23 cellular contexts compared by ENCODE assay signal in genomic region chr7:93051660-93052059, GRCh38.
"Had no signal": no experiment of that assay in that cellular context is flagged by ENCODE, and none has a peak within 500 bp of the region (broad histone marks: within the 10 kb centered on the region; RNA-seq: fewer than 3 reads in every experiment).

No MANE protein-coding gene starts in this region.

- H3K4me3 Mint-ChIP-seq: mesothelial cell of epicardium; naive B cell; stimulated activated memory B cell treated with anti-CD40 and anti-IgM and Interleukin-4, amounts not matched to agents 10 μg/mL and 1 μg/mL and 100 μg/mL, for 72 hours; stimulated activated naive CD8-positive, alpha-beta T cell treated with anti-CD3 and anti-CD28 coated beads, Interleukin-15, amount 100 ng/mL, for 72 hours; type B pancreatic cell had no signal

- H3K4me2 ChIP-seq: smooth muscle cell had no signal

- H3K9me3 Mint-ChIP-seq: naive B cell; natural killer cell treated with Interleukin-12 subunit alpha and Interleukin-12 subunit beta and Interleukin-15 and Interleukin-18, amount 100 ng/mL, for 72 hours; stimulated activated memory B cell treated with anti-CD40 and anti-IgM and Interleukin-4, amounts not matched to agents 10 μg/mL and 1 μg/mL and 100 μg/mL, for 72 hours; stimulated activated naive CD8-positive, alpha-beta T cell treated with anti-CD3 and anti-CD28 coated beads, Interleukin-15, amount 100 ng/mL, for 72 hours; type B pancreatic cell had no signal

- H3K4me3 ChIP-seq: left ventricle myocardium inferior, lung, ovary, right atrium auricular region, right lobe of liver, smooth muscle cell, tibial nerve, uterus had no signal

- H3K27me3 Mint-ChIP-seq: natural killer cell treated with Interleukin-12 subunit alpha and Interleukin-12 subunit beta and Interleukin-15 and Interleukin-18, amount 100 ng/mL, for 72 hours; stimulated activated memory B cell treated with anti-CD40 and anti-IgM and Interleukin-4, amounts not matched to agents 10 μg/mL and 1 μg/mL and 100 μg/mL, for 72 hours; stimulated activated naive CD8-positive, alpha-beta T cell treated with anti-CD3 and anti-CD28 coated beads, Interleukin-15, amount 100 ng/mL, for 72 hours had no signal

- H3K9me3 ChIP-seq: left ventricle myocardium inferior, ovary, right atrium auricular region, right lobe of liver, tibial nerve, uterus had no signal

- H3K27ac Mint-ChIP-seq: mesothelial cell of epicardium; naive B cell; natural killer cell treated with Interleukin-12 subunit alpha and Interleukin-12 subunit beta and Interleukin-15 and Interleukin-18, amount 100 ng/mL, for 72 hours; progenitor cell of endocrine pancreas; stimulated activated memory B cell treated with anti-CD40 and anti-IgM and Interleukin-4, amounts not matched to agents 10 μg/mL and 1 μg/mL and 100 μg/mL, for 72 hours; stimulated activated naive CD8-positive, alpha-beta T cell treated with anti-CD3 and anti-CD28 coated beads, Interleukin-15, amount 100 ng/mL, for 72 hours; type B pancreatic cell had no signal

- H3K36me3 Mint-ChIP-seq: naive B cell; natural killer cell treated with Interleukin-12 subunit alpha and Interleukin-12 subunit beta and Interleukin-15 and Interleukin-18, amount 100 ng/mL, for 72 hours; stimulated activated memory B cell treated with anti-CD40 and anti-IgM and Interleukin-4, amounts not matched to agents 10 μg/mL and 1 μg/mL and 100 μg/mL, for 72 hours; type B pancreatic cell had no signal

- H3K4me1 ChIP-seq: right atrium auricular region, right lobe of liver, tibial nerve, uterus had no signal

- DNase-seq: islet precursor cell; left ventricle myocardium inferior; mesendoderm; naive B cell; ovary; right lobe of liver; stimulated activated CD4-positive, alpha-beta T cell treated with anti-CD3 and anti-CD28 coated beads, Interleukin-1b, Interleukin-23, amount 100 ng/mL, for 48 hours; stimulated activated CD4-positive, alpha-beta T cell treated with anti-CD3 and anti-CD28 coated beads, Interleukin-2, amount 100 ng/mL, for 48 hours; stimulated activated CD4-positive, alpha-beta T cell treated with anti-CD3 and anti-CD28 coated beads, Interleukin-4, amount 100 ng/mL, for 4 hours; stimulated activated CD8-positive, alpha-beta memory T cell treated with anti-CD3 and anti-CD28 coated beads, Interleukin-4, amount 100 ng/mL, for 48 hours; stimulated activated naive CD4-positive, alpha-beta T cell treated with Interleukin-2 at 50 U/mL for 16 hours; stimulated activated naive CD8-positive, alpha-beta T cell treated with anti-CD3 and anti-CD28 coated beads, Interleukin-15, amount 100 ng/mL, for 72 hours; substantia nigra; uterus had no signal

- H3K36me3 ChIP-seq: left ventricle myocardium inferior, ovary, right atrium auricular region, right lobe of liver, tibial nerve, uterus had no signal

- H3K27ac ChIP-seq: left ventricle myocardium inferior, ovary, right atrium auricular region, right lobe of liver, tibial nerve, uterus had no signal

- ATAC-seq: natural killer cell treated with Interleukin-12 subunit alpha and Interleukin-12 subunit beta and Interleukin-15 and Interleukin-18, amount 100 ng/mL, for 72 hours; right lobe of liver; stimulated activated memory B cell treated with anti-CD40 and anti-IgM and Interleukin-4, amounts not matched to agents 10 μg/mL and 1 μg/mL and 100 μg/mL, for 72 hours; stimulated activated naive CD8-positive, alpha-beta T cell treated with anti-CD3 and anti-CD28 coated beads, Interleukin-15, amount 100 ng/mL, for 72 hours had no signal

- H3K27me3 ChIP-seq: ovary, right atrium auricular region, right lobe of liver, tibial nerve, uterus had no signal
